ENCODE assay signal across 18 cellular contexts in the genomic region with DNA sequence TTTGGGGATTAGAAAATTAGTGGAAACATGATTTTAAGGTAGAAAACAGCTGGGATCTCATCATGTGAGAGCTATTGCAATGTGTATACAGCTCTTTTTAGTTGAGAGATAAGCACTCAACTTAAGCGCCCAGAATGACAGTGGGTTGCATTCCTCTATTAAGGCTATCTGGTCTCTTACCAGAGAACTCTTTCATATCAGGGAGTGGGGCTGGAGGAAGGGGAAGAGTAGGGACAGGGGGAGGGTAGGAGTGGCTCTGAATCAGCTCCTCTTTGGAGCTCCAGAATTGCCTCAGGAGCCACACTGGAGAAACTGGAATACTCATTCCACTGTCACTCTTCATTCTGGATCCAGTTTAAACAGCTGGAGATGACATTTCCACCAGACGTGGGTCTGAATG. TPM values are rescaled to one million over a fixed set of nuclear protein-coding genes. Genes with fewer than 3 reads are reported as not detected.
DNase-seq lines count a peak whose midpoint lies in the region; ATAC-seq and TF ChIP-seq lines count a peak whose summit lies in the region.
"Had no signal": no experiment of that assay in that cellular context is flagged by ENCODE, and none has a peak within 500 bp of the region (broad histone marks: within the 10 kb centered on the region; RNA-seq: fewer than 3 reads in every experiment).

No MANE protein-coding gene starts in this region.

- no peaks in the 10 kb centered on the region for H3K9me3 Mint-ChIP-seq in nephron
- H3K9me3 Mint-ChIP-seq: GM23338 had no signal

- TF ChIP-seq CTCF in nephron (IDR thresholded peaks at IDR 0.05; ENCODE audit: unreplicated experiment in 3 of 3) (no peak), gastrocnemius medialis (IDR thresholded peaks at IDR 0.05 in 4 of 5, conservative IDR thresholded peaks at IDR 0.05 in 1 of 5) (no peak)

- H3K4me3 ChIP-seq in gastrocnemius medialis: no peak overlapping the region
- H3K4me3 ChIP-seq: A549, GM23338, K562 had no signal

- H3K36me3 ChIP-seq in gastrocnemius medialis: no peaks in the 10 kb centered on the region

- ATAC-seq in left cardiac atrium (peak; percentile 60 to 73), gastrocnemius medialis (no peak)
- ATAC-seq: A549, GM23338, K562 had no signal

- peak; percentile 31 for DNase-seq in EH (ENCODE audit: low read depth)
- peak; percentile 44 for DNase-seq in amniotic epithelial cell (ENCODE audit: low read depth)
- no peak for DNase-seq in left cardiac atrium
- no peak for DNase-seq in activated CD4-positive, alpha-beta T cell treated with anti-CD3 and anti-CD28 coated beads, Interleukin-2, amount 50 U/mL, for 4 hours
- DNase-seq in AG08395 (ENCODE audit: low spot score): no peak
- no peak for DNase-seq in gastrocnemius medialis
- DNase-seq in SW 1271 (lab: John Stamatoyannopoulos, UW): no peak
- DNase-seq: C1 segment of cervical spinal cord, DMS 273 treated with DMSO at 0.1 percent for 48 hours, MV-4-11, NCI-H2029, NCI-H2171, NCI-H446 treated with DMSO at 0.1 percent for 48 hours had no signal

- in situ Hi-C loops in gastrocnemius medialis (cut with MboI; ENCODE audit: low sequenced_read_pairs in 4 of 4): no loop called here

- H3K27ac ChIP-seq in gastrocnemius medialis: no peak overlapping the region
- H3K27ac ChIP-seq: RWPE1 had no signal

- H3K4me1 ChIP-seq in gastrocnemius medialis: peaks cover 6 to 8% of the 10 kb centered on the region in 2 donors

- H3K4me1 Mint-ChIP-seq in nephron: peaks cover 29% of the 10 kb centered on the region

- no peaks in the 10 kb centered on the region for H3K27me3 ChIP-seq in gastrocnemius medialis

- no peaks in the 10 kb centered on the region for H3K36me3 Mint-ChIP-seq in nephron (ENCODE audit: low read depth)

- no peak overlapping the region for H3K4me3 Mint-ChIP-seq in nephron
- H3K4me3 Mint-ChIP-seq: GM23338 had no signal

- TF ChIP-seq POLR2A in gastrocnemius medialis (IDR thresholded peaks at IDR 0.05): no peak

- no peaks in the 10 kb centered on the region for H3K9me3 ChIP-seq in gastrocnemius medialis
- H3K9me3 ChIP-seq: A549 had no signal

- H3K27ac Mint-ChIP-seq in nephron: peak overlapping the region in 2 of 3 experiments; percentile 6 to 20
- H3K27ac Mint-ChIP-seq: GM23338 had no signal

- peaks cover 6% of the 10 kb centered on the region for H3K27me3 Mint-ChIP-seq in nephron (ENCODE audit: low read depth)

- intact Hi-C loops in left cardiac atrium (cut with DNase I) (no loop called here), gastrocnemius medialis (cut with DNase I; ENCODE audit: low total_unique reads) (no loop called here)

RNA-seq across cellular contexts. Expression of gene PLEKHG3, which starts 9.2 kb away (rescaled TPM):
- total RNA-seq in left cardiac atrium (10 to 100 TPM; 29.4 to 37.7 TPM), gastrocnemius medialis (10 to 100 TPM in 3 of 4 donors, 1 to 10 TPM in 1; 8.8 to 18.8 (median 14.5) TPM)

Comparison
In these comparisons a context has a peak if more than half of its experiments do, and no peak if none do; other contexts are left out.
1. DNase-seq: peak in EH (single experiment) and amniotic epithelial cell (single experiment); none in left cardiac atrium (single experiment), activated CD4-positive, alpha-beta T cell treated with anti-CD3 and anti-CD28 coated beads, Interleukin-2, amount 50 U/mL, for 4 hours (0 of 2), AG08395 (single experiment), gastrocnemius medialis (0 of 2) and SW 1271 (0 of 2).
2. ATAC-seq: peak in left cardiac atrium (2 of 2); none in gastrocnemius medialis (0 of 2).